In the genomic region with DNA sequence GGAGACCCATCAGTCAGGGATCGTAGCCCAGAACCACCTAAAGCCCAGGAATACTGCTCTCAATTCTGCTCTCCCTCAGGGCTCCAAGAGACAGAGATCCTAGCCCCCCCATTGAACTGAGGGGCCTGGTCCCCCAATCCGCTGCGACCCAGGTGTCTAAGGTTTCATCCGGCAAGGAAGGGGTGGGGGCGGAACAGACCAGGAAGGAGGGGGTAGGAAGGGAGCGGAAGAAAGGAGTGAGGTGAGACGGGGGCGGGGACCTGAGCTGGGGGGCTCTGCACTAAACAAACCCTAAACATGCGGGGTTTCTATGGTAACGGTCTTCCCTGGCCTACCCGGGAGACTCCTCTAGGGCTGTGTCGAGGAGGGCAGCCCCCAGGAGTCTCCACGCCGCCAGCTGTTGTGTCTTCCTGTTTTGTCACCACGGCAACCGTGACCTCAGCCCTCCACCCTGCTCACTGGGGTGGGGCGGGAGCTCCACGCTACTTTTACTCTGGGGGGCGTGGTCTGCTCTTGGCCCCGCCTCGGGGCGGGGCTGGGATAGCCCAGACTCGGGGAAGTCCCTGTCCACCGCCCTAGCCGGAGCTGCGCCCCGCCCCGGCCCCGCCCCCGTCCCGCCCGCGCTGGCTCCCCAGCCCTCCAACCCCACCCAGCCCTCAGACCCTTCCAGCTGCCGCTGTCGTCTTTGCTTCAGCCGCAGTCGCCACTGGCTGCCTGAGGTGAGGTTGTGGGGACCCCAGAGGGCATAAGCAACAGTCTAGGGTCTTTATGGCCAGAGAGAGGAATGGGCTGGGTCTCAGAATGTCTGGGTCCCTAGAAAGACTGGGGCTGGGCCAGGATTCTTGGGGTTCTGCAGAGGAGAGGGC, we compare ENCODE assay signal across 8 cellular contexts. TPM values are rescaled to one million over a fixed set of nuclear protein-coding genes. Genes with fewer than 3 reads are reported as not detected.
DNase-seq lines count a peak whose midpoint lies in the region; TF ChIP-seq lines count a peak whose summit lies in the region.

A gene with protein sequence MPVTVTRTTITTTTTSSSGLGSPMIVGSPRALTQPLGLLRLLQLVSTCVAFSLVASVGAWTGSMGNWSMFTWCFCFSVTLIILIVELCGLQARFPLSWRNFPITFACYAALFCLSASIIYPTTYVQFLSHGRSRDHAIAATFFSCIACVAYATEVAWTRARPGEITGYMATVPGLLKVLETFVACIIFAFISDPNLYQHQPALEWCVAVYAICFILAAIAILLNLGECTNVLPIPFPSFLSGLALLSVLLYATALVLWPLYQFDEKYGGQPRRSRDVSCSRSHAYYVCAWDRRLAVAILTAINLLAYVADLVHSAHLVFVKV (plus strand): TSS at position 659 of the 866 bp plus-strand sequence. CDS start 5,647 bp downstream, outside the sequence.

- H3K27me3 Mint-ChIP-seq in MCF 10A (ENCODE audit: insufficient read depth, unreplicated experiment) = no peaks in the 10 kb centered on the region

- peaks cover 23% of the 10 kb centered on the region for H3K36me3 Mint-ChIP-seq in MCF 10A (ENCODE audit: insufficient read depth, unreplicated experiment)

- POLR2A ChIA-PET in HEK293 (lab: Yijun Ruan, JAX) = interaction anchor here (0.8 to 3.4 kb wide), 16 partner anchors 8 to 322 kb away, joined by 3 to 39 read pairs (median 4); a partner anchor contains a TSS
- POLR2A ChIA-PET in MCF 10A (lab: Yijun Ruan, JAX) = interaction anchor here (0.6 to 2.3 kb wide), 13 partner anchors 9 to 347 kb away, joined by 3 to 10 read pairs (median 5); a partner anchor contains a TSS

- TF ChIP-seq POLR2A in sigmoid colon (IDR thresholded peaks at IDR 0.05) = peak; percentile 86 to 96

- TSS peak; percentile 94 for BruUV-seq in MCF 10A (replicated peaks; lab: Mats Ljungman, UMichigan)

- intact Hi-C loops in MCF 10A (cut with micrococcal nuclease) (loop anchor here (1.0 to 10.0 kb wide), 4 partner anchors 26 to 335 kb away; a partner anchor contains a TSS), sigmoid colon (cut with DNase I) (loop anchor here (5.0 to 10.0 kb wide), 6 partner anchors 580 to 1540 kb away; a partner anchor contains a TSS)

- H3K27me3 ChIP-seq in sigmoid colon = no peaks in the 10 kb centered on the region

- TF ChIP-seq EP300 in sigmoid colon (IDR thresholded peaks at IDR 0.05) = peak in 2 of 4 donors; percentile 39 to 69

- DNase-seq in GM04504 (ENCODE audit: low read depth) (peak; percentile 99), MV-4-11 (lab: John Stamatoyannopoulos, UW) (peak; percentile 99), MCF 10A (ENCODE audit: unreplicated experiment) (peak; percentile 97), sigmoid colon (peak; percentile 100), NCI-H2107 (lab: John Stamatoyannopoulos, UW) (no peak)

- H3K27ac ChIP-seq in HEK293 (ENCODE audit: extremely low read depth, low read depth, low read length) (peak within 1 kb of the TSS; percentile 28; the same call in 1 of the 2 replicates), VCaP (peak within 1 kb of the TSS; percentile 96), sigmoid colon (peak within 1 kb of the TSS; percentile 94 to 98 (median 96))

- WGBS in sigmoid colon, 2 donors = 2% methylated on average over 37 of the region's 37 CpGs

- peaks cover 20% of the 10 kb centered on the region for H3K4me1 Mint-ChIP-seq in MCF 10A (ENCODE audit: insufficient read depth, unreplicated experiment)

- H3K9me3 ChIP-seq in HEK293 (ENCODE audit: control insufficient read depth, insufficient read depth, low read depth, low read length) (no peaks in the 10 kb centered on the region), sigmoid colon (no peaks in the 10 kb centered on the region)

- H3K36me3 ChIP-seq in HEK293 (ENCODE audit: control insufficient read depth in 2 of 2, insufficient read depth in 1 of 2, low read length in 2 of 2) = no peaks in the 10 kb centered on the region; a peak in 1 of 3 replicates
- H3K36me3 ChIP-seq in sigmoid colon = peaks cover 0 to 9% (median 4%) of the 10 kb centered on the region in 4 donors

- H3K4me3 ChIP-seq in HEK293 (ENCODE audit: low read depth, low read length) (peak within 1 kb of the TSS; percentile 71), iPS-11a (ENCODE audit: low read depth, low read length) (peak within 1 kb of the TSS; percentile 94), sigmoid colon (peak within 1 kb of the TSS; percentile 79 to 94 (median 92))

- H3K4me1 ChIP-seq in HEK293 (ENCODE audit: control insufficient read depth, insufficient read depth, low read length) = peaks cover 15% of the 10 kb centered on the region
- H3K4me1 ChIP-seq in sigmoid colon = peaks cover 0 to 51% (median 45%) of the 10 kb centered on the region in 4 donors

- H3K4me3 Mint-ChIP-seq in MCF 10A (ENCODE audit: unreplicated experiment) = peak within 1 kb of the TSS; percentile 97

- TF ChIP-seq CTCF in HEK293 (tag by site-specific recombination; IDR thresholded peaks at IDR 0.05) (no peak), VCaP (conservative IDR thresholded peaks at IDR 0.05) (no peak), MCF 10A (IDR thresholded peaks at IDR 0.05; ENCODE audit: unreplicated experiment) (no peak), sigmoid colon (IDR thresholded peaks at IDR 0.05) (no peak)

- H3K9me3 Mint-ChIP-seq in MCF 10A (ENCODE audit: unreplicated experiment) = no peaks in the 10 kb centered on the region

- CTCF ChIA-PET in HEK293 (lab: Yijun Ruan, JAX) = interaction anchor here (0.6 to 1.5 kb wide), 4 partner anchors 15 to 22 kb away, joined by 3 to 4 read pairs (median 3); a partner anchor contains a TSS
- CTCF ChIA-PET in MCF 10A (lab: Yijun Ruan, JAX) = interaction anchor here (0.7 to 3.3 kb wide), 5 partner anchors 14 to 1378 kb away, joined by 3 to 15 read pairs (median 4); no protein-coding TSS in a partner anchor

- H3K27ac Mint-ChIP-seq in MCF 10A (ENCODE audit: low read depth, unreplicated experiment) = peak within 1 kb of the TSS; percentile 100

TF ChIP-seq in HEK293, 187 proteins besides CTCF, POLR2A, EP300 and RAD21 (continues in another document):
- TF ChIP-seq MYNN (tag by site-specific recombination; IDR thresholded peaks at IDR 0.05; ENCODE audit: borderline replicate concordance) (peak; percentile 59; the same call in 1 of the 2 replicates), ZSCAN16 (tag by site-specific recombination; IDR thresholded peaks at IDR 0.05) (no peak), ZFHX2 (tag by site-specific recombination; conservative IDR thresholded peaks at IDR 0.05) (peak; percentile 42), ZBTB48 (tag by site-specific recombination; IDR thresholded peaks at IDR 0.05) (peak; percentile 54; the same call in 1 of the 2 replicates), ZNF629 (tag by site-specific recombination; IDR thresholded peaks at IDR 0.05) (peak; percentile 47; the same call in 1 of the 2 replicates), GLIS1 (tag by site-specific recombination; IDR thresholded peaks at IDR 0.05) (peak; percentile 95), SP2 (tag by site-specific recombination; IDR thresholded peaks at IDR 0.05) (peak; percentile 78), ZNF341 (tag by site-specific recombination; IDR thresholded peaks at IDR 0.05; ENCODE audit: low read depth) (peak; percentile 39; the same call in 1 of the 2 replicates), KLF8 (tag by site-specific recombination; IDR thresholded peaks at IDR 0.05) (peak; percentile 84)
- TF ChIP-seq, protein P1, sequence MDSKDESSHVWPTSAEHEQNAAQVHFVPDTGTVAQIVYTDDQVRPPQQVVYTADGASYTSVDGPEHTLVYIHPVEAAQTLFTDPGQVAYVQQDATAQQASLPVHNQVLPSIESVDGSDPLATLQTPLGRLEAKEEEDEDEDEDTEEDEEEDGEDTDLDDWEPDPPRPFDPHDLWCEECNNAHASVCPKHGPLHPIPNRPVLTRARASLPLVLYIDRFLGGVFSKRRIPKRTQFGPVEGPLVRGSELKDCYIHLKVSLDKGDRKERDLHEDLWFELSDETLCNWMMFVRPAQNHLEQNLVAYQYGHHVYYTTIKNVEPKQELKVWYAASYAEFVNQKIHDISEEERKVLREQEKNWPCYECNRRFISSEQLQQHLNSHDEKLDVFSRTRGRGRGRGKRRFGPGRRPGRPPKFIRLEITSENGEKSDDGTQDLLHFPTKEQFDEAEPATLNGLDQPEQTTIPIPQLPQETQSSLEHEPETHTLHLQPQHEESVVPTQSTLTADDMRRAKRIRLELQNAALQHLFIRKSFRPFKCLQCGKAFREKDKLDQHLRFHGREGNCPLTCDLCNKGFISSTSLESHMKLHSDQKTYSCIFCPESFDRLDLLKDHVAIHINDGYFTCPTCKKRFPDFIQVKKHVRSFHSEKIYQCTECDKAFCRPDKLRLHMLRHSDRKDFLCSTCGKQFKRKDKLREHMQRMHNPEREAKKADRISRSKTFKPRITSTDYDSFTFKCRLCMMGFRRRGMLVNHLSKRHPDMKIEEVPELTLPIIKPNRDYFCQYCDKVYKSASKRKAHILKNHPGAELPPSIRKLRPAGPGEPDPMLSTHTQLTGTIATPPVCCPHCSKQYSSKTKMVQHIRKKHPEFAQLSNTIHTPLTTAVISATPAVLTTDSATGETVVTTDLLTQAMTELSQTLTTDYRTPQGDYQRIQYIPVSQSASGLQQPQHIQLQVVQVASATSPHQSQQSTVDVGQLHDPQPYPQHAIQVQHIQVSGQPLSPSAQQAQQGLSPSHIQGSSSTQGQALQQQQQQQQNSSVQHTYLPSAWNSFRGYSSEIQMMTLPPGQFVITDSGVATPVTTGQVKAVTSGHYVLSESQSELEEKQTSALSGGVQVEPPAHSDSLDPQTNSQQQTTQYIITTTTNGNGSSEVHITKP (tag by site-specific recombination; IDR thresholded peaks at IDR 0.05) = peak; percentile 97
- TF ChIP-seq, protein P2, sequence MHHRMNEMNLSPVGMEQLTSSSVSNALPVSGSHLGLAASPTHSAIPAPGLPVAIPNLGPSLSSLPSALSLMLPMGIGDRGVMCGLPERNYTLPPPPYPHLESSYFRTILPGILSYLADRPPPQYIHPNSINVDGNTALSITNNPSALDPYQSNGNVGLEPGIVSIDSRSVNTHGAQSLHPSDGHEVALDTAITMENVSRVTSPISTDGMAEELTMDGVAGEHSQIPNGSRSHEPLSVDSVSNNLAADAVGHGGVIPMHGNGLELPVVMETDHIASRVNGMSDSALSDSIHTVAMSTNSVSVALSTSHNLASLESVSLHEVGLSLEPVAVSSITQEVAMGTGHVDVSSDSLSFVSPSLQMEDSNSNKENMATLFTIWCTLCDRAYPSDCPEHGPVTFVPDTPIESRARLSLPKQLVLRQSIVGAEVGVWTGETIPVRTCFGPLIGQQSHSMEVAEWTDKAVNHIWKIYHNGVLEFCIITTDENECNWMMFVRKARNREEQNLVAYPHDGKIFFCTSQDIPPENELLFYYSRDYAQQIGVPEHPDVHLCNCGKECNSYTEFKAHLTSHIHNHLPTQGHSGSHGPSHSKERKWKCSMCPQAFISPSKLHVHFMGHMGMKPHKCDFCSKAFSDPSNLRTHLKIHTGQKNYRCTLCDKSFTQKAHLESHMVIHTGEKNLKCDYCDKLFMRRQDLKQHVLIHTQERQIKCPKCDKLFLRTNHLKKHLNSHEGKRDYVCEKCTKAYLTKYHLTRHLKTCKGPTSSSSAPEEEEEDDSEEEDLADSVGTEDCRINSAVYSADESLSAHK (tag by site-specific recombination; IDR thresholded peaks at IDR 0.05) = peak; percentile 23; the same call in 1 of the 2 replicates

RNA-seq across cellular contexts. Expression of the gene that starts here (rescaled TPM):
- 39.0 and 43.3 TPM in 2 replicates for total RNA-seq in MCF 10A (2022)
- total RNA-seq in sigmoid colon = 100 to 1,000 TPM in 1 of 4 donors, 10 to 100 TPM in 3; 65.5 to 189 (median 97.3) TPM
- polyA plus RNA-seq in sigmoid colon = 10 to 100 TPM in 1 of 3 donors, 1 to 10 TPM in 2; 7.9 to 44.1 (median 9.0) TPM

Comparison
In these comparisons a context has a peak if more than half of its experiments do, and no peak if none do; other contexts are left out.
1. H3K27ac ChIP-seq: peak in every context shown above with its lines; median percentile 96 in sigmoid colon; 96 in VCaP; 28 in HEK293.